Comparison of ENCODE assay signal across 2 cellular contexts in genomic region chr17:57016764-57017116, GRCh38.
A peak's percentile ranks its signal among the peaks of the same experiment; 100 is the strongest.
TF ChIP-seq lines count a peak whose summit lies in the region.

No MANE protein-coding gene starts in this region.

TF ChIP-seq in HCT116, 20 proteins besides CTCF, POLR2A, EP300 and RAD21:
- TF ChIP-seq CEBPB (IDR thresholded peaks at IDR 0.05; ENCODE audit: low read depth) (no peak), TCF7L2 (IDR thresholded peaks at IDR 0.05; ENCODE audit: borderline replicate concordance, extremely low read depth, insufficient read depth, insufficient read length) (no peak), SP1 (IDR thresholded peaks at IDR 0.05; ENCODE audit: low read depth) (peak; percentile 70), JUND (IDR thresholded peaks at IDR 0.05) (peak; percentile 51; the same call in 1 of the 2 replicates), EGR1 (IDR thresholded peaks at IDR 0.05; ENCODE audit: low read depth) (no peak), EZH2 (IDR thresholded peaks at IDR 0.05) (no peak), POLR2AphosphoS5 (IDR thresholded peaks at IDR 0.05; ENCODE audit: low read depth, low read length) (no peak; the same call in 1 of the 2 replicates), FOSL1 (IDR thresholded peaks at IDR 0.05; ENCODE audit: low read depth) (peak; percentile 55; the same call in 1 of the 2 replicates), CBX3 (IDR thresholded peaks at IDR 0.05; ENCODE audit: low read depth) (0 out of 2 replicates have a peak, but pooled peaks have one; percentile 34)
- TF ChIP-seq, protein P1, sequence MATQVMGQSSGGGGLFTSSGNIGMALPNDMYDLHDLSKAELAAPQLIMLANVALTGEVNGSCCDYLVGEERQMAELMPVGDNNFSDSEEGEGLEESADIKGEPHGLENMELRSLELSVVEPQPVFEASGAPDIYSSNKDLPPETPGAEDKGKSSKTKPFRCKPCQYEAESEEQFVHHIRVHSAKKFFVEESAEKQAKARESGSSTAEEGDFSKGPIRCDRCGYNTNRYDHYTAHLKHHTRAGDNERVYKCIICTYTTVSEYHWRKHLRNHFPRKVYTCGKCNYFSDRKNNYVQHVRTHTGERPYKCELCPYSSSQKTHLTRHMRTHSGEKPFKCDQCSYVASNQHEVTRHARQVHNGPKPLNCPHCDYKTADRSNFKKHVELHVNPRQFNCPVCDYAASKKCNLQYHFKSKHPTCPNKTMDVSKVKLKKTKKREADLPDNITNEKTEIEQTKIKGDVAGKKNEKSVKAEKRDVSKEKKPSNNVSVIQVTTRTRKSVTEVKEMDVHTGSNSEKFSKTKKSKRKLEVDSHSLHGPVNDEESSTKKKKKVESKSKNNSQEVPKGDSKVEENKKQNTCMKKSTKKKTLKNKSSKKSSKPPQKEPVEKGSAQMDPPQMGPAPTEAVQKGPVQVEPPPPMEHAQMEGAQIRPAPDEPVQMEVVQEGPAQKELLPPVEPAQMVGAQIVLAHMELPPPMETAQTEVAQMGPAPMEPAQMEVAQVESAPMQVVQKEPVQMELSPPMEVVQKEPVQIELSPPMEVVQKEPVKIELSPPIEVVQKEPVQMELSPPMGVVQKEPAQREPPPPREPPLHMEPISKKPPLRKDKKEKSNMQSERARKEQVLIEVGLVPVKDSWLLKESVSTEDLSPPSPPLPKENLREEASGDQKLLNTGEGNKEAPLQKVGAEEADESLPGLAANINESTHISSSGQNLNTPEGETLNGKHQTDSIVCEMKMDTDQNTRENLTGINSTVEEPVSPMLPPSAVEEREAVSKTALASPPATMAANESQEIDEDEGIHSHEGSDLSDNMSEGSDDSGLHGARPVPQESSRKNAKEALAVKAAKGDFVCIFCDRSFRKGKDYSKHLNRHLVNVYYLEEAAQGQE (IDR thresholded peaks at IDR 0.05; ENCODE audit: low read depth) = no peak

TF ChIP-seq in HepG2, 621 proteins besides CTCF, POLR2A, EP300 and RAD21:
- TF ChIP-seq SPEN (CRISPR knock-in tag; IDR thresholded peaks at IDR 0.05; ENCODE audit: low read depth) (no peak), HNF4A (CRISPR knock-in tag; IDR thresholded peaks at IDR 0.05) (no peak), ATM (IDR thresholded peaks at IDR 0.05; ENCODE audit: borderline replicate concordance) (no peak), KLF9 (CRISPR knock-in tag; IDR thresholded peaks at IDR 0.05; ENCODE audit: low read depth) (no peak), HDAC2 (CRISPR knock-in tag; IDR thresholded peaks at IDR 0.05) (no peak), KDM6A (CRISPR knock-in tag; IDR thresholded peaks at IDR 0.05; ENCODE audit: low read depth) (no peak), ZNF101 (CRISPR knock-in tag; IDR thresholded peaks at IDR 0.05; ENCODE audit: borderline replicate concordance, low read depth) (no peak), PHF5A (CRISPR knock-in tag; IDR thresholded peaks at IDR 0.05; ENCODE audit: low read depth, unreplicated experiment) (no peak), ZNF12 (CRISPR knock-in tag; IDR thresholded peaks at IDR 0.05) (no peak), ZNF264 (CRISPR knock-in tag; IDR thresholded peaks at IDR 0.05) (no peak), CBX1 (IDR thresholded peaks at IDR 0.05; ENCODE audit: low read depth) (no peak), BRF2 (CRISPR knock-in tag; IDR thresholded peaks at IDR 0.05) (no peak), ATF1 (CRISPR knock-in tag; IDR thresholded peaks at IDR 0.05) (no peak), ZNF18 (CRISPR knock-in tag; IDR thresholded peaks at IDR 0.05; ENCODE audit: insufficient replicate concordance) (no peak), SIN3B (IDR thresholded peaks at IDR 0.05; ENCODE audit: low read length) (no peak)
- TF ChIP-seq, protein P2, sequence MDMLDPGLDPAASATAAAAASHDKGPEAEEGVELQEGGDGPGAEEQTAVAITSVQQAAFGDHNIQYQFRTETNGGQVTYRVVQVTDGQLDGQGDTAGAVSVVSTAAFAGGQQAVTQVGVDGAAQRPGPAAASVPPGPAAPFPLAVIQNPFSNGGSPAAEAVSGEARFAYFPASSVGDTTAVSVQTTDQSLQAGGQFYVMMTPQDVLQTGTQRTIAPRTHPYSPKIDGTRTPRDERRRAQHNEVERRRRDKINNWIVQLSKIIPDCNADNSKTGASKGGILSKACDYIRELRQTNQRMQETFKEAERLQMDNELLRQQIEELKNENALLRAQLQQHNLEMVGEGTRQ (IDR thresholded peaks at IDR 0.05; ENCODE audit: low read depth, low read length) = no peak
- TF ChIP-seq, protein P2 (CRISPR knock-in tag; IDR thresholded peaks at IDR 0.05; ENCODE audit: borderline replicate concordance) = no peak
